In genomic region chr2:96773922-96774321, GRCh38 we compare ENCODE assay signal across 8 cellular contexts. TPM values are rescaled to one million over a fixed set of nuclear protein-coding genes. Genes with fewer than 3 reads are reported as not detected.
A peak's percentile ranks its signal among the peaks of the same experiment; 100 is the strongest.
DNase-seq lines count a peak whose midpoint lies in the region; ATAC-seq and TF ChIP-seq lines count a peak whose summit lies in the region.

No MANE protein-coding gene starts in this region.

- BruUV-seq in A673 (replicated peaks; lab: Mats Ljungman, UMichigan) = no TSS peak

- H3K36me3 ChIP-seq in A673 (ENCODE audit: insufficient read depth, low read length, poor library complexity, severe bottlenecking) = no peaks in the 10 kb centered on the region

- intact Hi-C loops in A673 (cut with micrococcal nuclease; ENCODE audit: unreplicated experiment) = no loop called here

- no peak for TF ChIP-seq POLR2A in GM18505 (IDR thresholded peaks at IDR 0.05; ENCODE audit: borderline replicate concordance, extremely low read depth, insufficient read depth, insufficient read length)

- POLR2A ChIA-PET in A673 (lab: Charles Lee; ENCODE audit: low non-redundant PET) = interaction anchor here (0.6 kb wide), 3 partner anchors 24 to 189 kb away, joined by 3 to 4 read pairs (median 3); no protein-coding TSS in a partner anchor

- H3K27ac ChIP-seq in A673 (ENCODE audit: low read depth, low read length, poor library complexity, severe bottlenecking) = no peak overlapping the region

- peak overlapping the region; percentile 21; the same call in 1 of the 2 replicates for H3K4me3 ChIP-seq in Jurkat, Clone E6-1 (ENCODE audit: low read length)
- H3K4me3 ChIP-seq in A673 (ENCODE audit: low read depth, low read length, poor library complexity, severe bottlenecking) = no peak overlapping the region

- CTCF ChIA-PET in A673 (lab: Charles Lee) = interaction anchor here (0.6 kb wide), 1 partner anchor 44 kb away, joined by 4 read pairs; no protein-coding TSS in a partner anchor

- H3K27me3 ChIP-seq in A673 (replicated peaks; ENCODE audit: insufficient read depth, low read depth, low read length, poor library complexity) = no peaks in the 10 kb centered on the region

- no peaks in the 10 kb centered on the region for H3K4me1 ChIP-seq in A673 (ENCODE audit: insufficient read depth, low read length, poor library complexity, severe bottlenecking)

- no peaks in the 10 kb centered on the region for H3K9me3 ChIP-seq in A673 (ENCODE audit: low read depth, low read length, poor library complexity, severe bottlenecking)

- ATAC-seq in GM18505 (IDR thresholded peaks at IDR 0.05; ENCODE audit: unreplicated experiment) = no peak
- no peak for ATAC-seq in GM18867 (IDR thresholded peaks at IDR 0.05; ENCODE audit: unreplicated experiment)

- DNase-seq in DMS153 (lab: John Stamatoyannopoulos, UW) (peak; percentile 53), left kidney (ENCODE audit: low read depth, low spot score) (peak; percentile 46), KG1 (lab: John Stamatoyannopoulos, UW) (no peak), A673 (ENCODE audit: low spot score) (no peak)
- peak; percentile 12 for DNase-seq in Jurkat, Clone E6-1 (ENCODE audit: low read depth, low spot score)
- peak; percentile 29 to 43 for DNase-seq in activated CD4-positive, alpha-beta T cell treated with anti-CD3 and anti-CD28 coated beads, Interleukin-2, amount 50 U/mL, for 48 hours

- TF ChIP-seq CTCF in A673 (conservative IDR thresholded peaks at IDR 0.05; ENCODE audit: low read depth, low read length) = no peak

RNA-seq across cellular contexts. Expression of gene CNNM4, which starts 13.2 kb away (rescaled TPM):
- 4.0 TPM for polyA plus RNA-seq in Jurkat, Clone E6-1 (2012; ENCODE audit: insufficient read depth, insufficient read length)
- total RNA-seq in A673 (2021) = 15.0 and 16.3 TPM in 2 replicates

RNA-seq across cellular contexts. Expression of gene LMAN2L, which starts 34.1 kb away (rescaled TPM):
- 16.0 TPM for polyA plus RNA-seq in Jurkat, Clone E6-1 (2012; ENCODE audit: insufficient read depth, insufficient read length)
- 23.1 and 24.0 TPM in 2 replicates for total RNA-seq in A673 (2021)

RNA-seq across cellular contexts. Expression of gene CNNM3, which starts 42.1 kb away (rescaled TPM):
- polyA plus RNA-seq in Jurkat, Clone E6-1 (2012; ENCODE audit: insufficient read depth, insufficient read length) = 24.5 TPM
- total RNA-seq in A673 (2021) = 20.3 and 20.9 TPM in 2 replicates

Comparison
In these comparisons a context has a peak if more than half of its experiments do, and no peak if none do; other contexts are left out.
1. DNase-seq: peak in DMS153 (single experiment), Jurkat, Clone E6-1 (single experiment), activated CD4-positive, alpha-beta T cell treated with anti-CD3 and anti-CD28 coated beads, Interleukin-2, amount 50 U/mL, for 48 hours (2 of 2) and left kidney (single experiment); none in KG1 (single experiment) and A673 (single experiment).